23 cellular contexts compared by ENCODE assay signal in genomic region chr20:35630636-35631035, GRCh38.
"Had no signal": no experiment of that assay in that cellular context is flagged by ENCODE, and none has a peak within 500 bp of the region (broad histone marks: within the 10 kb centered on the region; RNA-seq: fewer than 3 reads in every experiment).

No MANE protein-coding gene starts in this region.

- H3K9me3 ChIP-seq: adrenal gland, ascending aorta, esophagus muscularis mucosa, gastrocnemius medialis, right lobe of liver, upper lobe of left lung had no signal

- H3K9ac ChIP-seq: parathyroid adenoma had no signal

- H3K27me3 ChIP-seq: adrenal gland, ascending aorta, brain microvascular endothelial cell, esophagus muscularis mucosa, gastrocnemius medialis, right lobe of liver, upper lobe of left lung had no signal

- H2AFZ ChIP-seq: parathyroid adenoma had no signal

- H3K4me3 ChIP-seq: adrenal gland, ascending aorta, esophagus muscularis mucosa, gastrocnemius medialis, right lobe of liver, smooth muscle cell, upper lobe of left lung had no signal

- ATAC-seq: gastrocnemius medialis, SK-N-SH treated with all-trans-retinoic acid at 6 μM for 48 hours had no signal

- DNase-seq: activated CD4-positive, alpha-beta T cell treated with anti-CD3 and anti-CD28 coated beads for 1 hour; activated CD4-positive, alpha-beta T cell treated with anti-CD3 and anti-CD28 coated beads, Interleukin-2, amount 50 U/mL, for 48 hours; activated gamma-delta T cell treated with Interleukin-2 at 50 U/mL for 16 hours; brain microvascular endothelial cell; central memory CD4-positive, alpha-beta T cell; dermis blood vessel endothelial cell; effector memory CD4-positive, alpha-beta T cell; gastrocnemius medialis; hypothalamus; right lobe of liver; stimulated activated CD4-positive, alpha-beta T cell treated with anti-CD3 and anti-CD28 coated beads, Interleukin-15, amount 100 ng/mL, for 24 hours; stimulated activated naive CD4-positive, alpha-beta T cell; T-helper 1 cell; T-helper 9 cell; upper lobe of left lung had no signal

- H3K4me1 ChIP-seq: adrenal gland, ascending aorta, parathyroid adenoma had no signal

- H3K4me2 ChIP-seq: smooth muscle cell had no signal

- H3K27ac ChIP-seq: adrenal gland, ascending aorta, brain microvascular endothelial cell, esophagus muscularis mucosa, parathyroid adenoma, right lobe of liver had no signal

- FAIRE-seq: endothelial cell of umbilical vein, islet of Langerhans had no signal
